In genomic region chr15:40436116-40436891, GRCh38 we compare ENCODE assay signal across 8 cellular contexts. TPM values are rescaled to one million over a fixed set of nuclear protein-coding genes. Genes with fewer than 3 reads are reported as not detected.
A peak's percentile ranks its signal among the peaks of the same experiment; 100 is the strongest.
DNase-seq lines count a peak whose midpoint lies in the region; ATAC-seq, FAIRE-seq and TF ChIP-seq lines count a peak whose summit lies in the region.

No MANE protein-coding gene starts in this region.

- H2AFZ ChIP-seq in Karpas-422 (ENCODE audit: low read length), result no peak overlapping the region

- peak overlapping the region; percentile 21 for H3K4me2 ChIP-seq in Karpas-422 (ENCODE audit: low read depth, low read length, poor library complexity, severe bottlenecking)

- POLR2A ChIA-PET in CD4-positive, alpha-beta T cell (lab: Charles Lee), result no interaction called here

- H3K4me1 ChIP-seq in Karpas-422 (ENCODE audit: low read length), result peaks cover 30% of the 10 kb centered on the region

- peaks cover 41% of the 10 kb centered on the region for H3K27me3 Mint-ChIP-seq in CD4-positive, alpha-beta T cell
- peaks cover 62% of the 10 kb centered on the region for H3K27me3 Mint-ChIP-seq in nephron (ENCODE audit: low read depth)

- no peak for DNase-seq in CD4-positive, alpha-beta T cell
- peak; percentile 44 for DNase-seq in Karpas-422
- peak in 1 of 10 donors; percentile 30 for DNase-seq in dorsolateral prefrontal cortex
- no peak for DNase-seq in GM19239 (ENCODE audit: insufficient read length, low spot score)
- no peak for DNase-seq in stimulated activated CD4-positive, alpha-beta T cell treated with anti-CD3 and anti-CD28 coated beads, Interleukin-4, amount 100 ng/mL, for 4 hours

- CTCF ChIA-PET in CD4-positive, alpha-beta T cell (lab: Charles Lee), result no interaction called here

- no peak overlapping the region for H3K27ac Mint-ChIP-seq in CD4-positive, alpha-beta T cell
- H3K27ac Mint-ChIP-seq in nephron, result peak overlapping the region in 1 of 3 experiments; percentile 69

- H3K36me3 Mint-ChIP-seq in CD4-positive, alpha-beta T cell (ENCODE audit: low read depth), result peaks cover 6% of the 10 kb centered on the region
- no peaks in the 10 kb centered on the region for H3K36me3 Mint-ChIP-seq in nephron (ENCODE audit: low read depth)

- peak overlapping the region; percentile 27; the same call in 1 of the 2 replicates for H3K9ac ChIP-seq in Karpas-422 (ENCODE audit: low read length)

- no peak for FAIRE-seq in GM19239 (lab: Jason Lieb, UNC)

- no peaks in the 10 kb centered on the region for H4K20me1 ChIP-seq in Karpas-422 (ENCODE audit: insufficient read depth, low read depth, low read length)

- H3K4me1 Mint-ChIP-seq in CD4-positive, alpha-beta T cell (ENCODE audit: low read depth), result peaks cover 51% of the 10 kb centered on the region
- H3K4me1 Mint-ChIP-seq in nephron, result peaks cover 32% of the 10 kb centered on the region

- H3K4me3 ChIP-seq in Karpas-422 (ENCODE audit: low read length) (0 out of 2 replicates have a peak overlapping the region, but pooled peaks have one; percentile 0), dorsolateral prefrontal cortex (peak overlapping the region; percentile 21 to 68 (median 48))

- no peaks in the 10 kb centered on the region for H3K79me2 ChIP-seq in Karpas-422 (ENCODE audit: low read length)

- H3K36me3 ChIP-seq in Karpas-422 (ENCODE audit: insufficient read depth, low read length), result no peaks in the 10 kb centered on the region

- no peaks in the 10 kb centered on the region for H3K9me3 Mint-ChIP-seq in CD4-positive, alpha-beta T cell
- no peaks in the 10 kb centered on the region for H3K9me3 Mint-ChIP-seq in nephron

- intact Hi-C loops in CD4-positive, alpha-beta T cell (cut with DNase I, micrococcal nuclease), result no loop called here
- intact Hi-C loops in dorsolateral prefrontal cortex (cut with DNase I), result loop anchor here in 1 of 2 donors (10.0 kb wide), 1 partner anchor 392 kb away; no protein-coding TSS in a partner anchor

- TF ChIP-seq CTCF in CD4-positive, alpha-beta T cell (IDR thresholded peaks at IDR 0.05), result no peak
- TF ChIP-seq CTCF in dorsolateral prefrontal cortex (IDR thresholded peaks at IDR 0.05 in 54 of 56, conservative IDR thresholded peaks at IDR 0.05 in 2 of 56; ENCODE audit: low read depth in 1 of 56, partially characterized antibody in 56 of 56) (no peak), nephron (IDR thresholded peaks at IDR 0.05; ENCODE audit: unreplicated experiment in 3 of 3) (no peak)

- H3K27ac ChIP-seq in CD4-positive, alpha-beta T cell (ENCODE audit: low read depth, low read length), result no peak overlapping the region
- H3K27ac ChIP-seq in Karpas-422 (ENCODE audit: low read length) (no peak overlapping the region), dorsolateral prefrontal cortex (peak overlapping the region in 3 of 59 donors; percentile 6 to 55 (median 44))

- peak overlapping the region; percentile 93 for H3K4me3 Mint-ChIP-seq in CD4-positive, alpha-beta T cell
- H3K4me3 Mint-ChIP-seq in nephron, result peak overlapping the region; percentile 89 to 99 (median 94)

- peaks cover 24% of the 10 kb centered on the region for H3K27me3 ChIP-seq in CD4-positive, alpha-beta T cell (ENCODE audit: control insufficient read depth, insufficient read depth, low read length)
- H3K27me3 ChIP-seq in Karpas-422 (ENCODE audit: low read length), result no peaks in the 10 kb centered on the region
- peaks cover 0 to 12% (median 0%) of the 10 kb centered on the region in 45 donors for H3K27me3 ChIP-seq in dorsolateral prefrontal cortex

- no peaks in the 10 kb centered on the region for H3K9me2 ChIP-seq in Karpas-422 (replicated peaks; ENCODE audit: insufficient read depth, low read length)

- H3K9me3 ChIP-seq in CD4-positive, alpha-beta T cell (ENCODE audit: control insufficient read depth, low read length), result no peaks in the 10 kb centered on the region
- no peaks in the 10 kb centered on the region for H3K9me3 ChIP-seq in Karpas-422 (ENCODE audit: low read length)

- ATAC-seq in CD4-positive, alpha-beta T cell (ENCODE audit: poor library complexity), result no peak
- ATAC-seq in HG03039 (IDR thresholded peaks at IDR 0.05; ENCODE audit: unreplicated experiment) (no peak), GM19455 (IDR thresholded peaks at IDR 0.05; ENCODE audit: unreplicated experiment) (no peak)

RNA-seq across cellular contexts. Expression of gene BAHD1, which starts 4.4 kb away (rescaled TPM):
- 10 to 100 TPM; 20.3 to 21.5 TPM for total RNA-seq in CD4-positive, alpha-beta T cell
- total RNA-seq in Karpas-422 (2014; rRNA removed; shearing (Covaris generic); ENCODE audit: low replicate concordance), result 10.3 and 15.4 TPM in 2 replicates
- 10 to 100 TPM; 16.2 to 33.8 (median 21.3) TPM for total RNA-seq in dorsolateral prefrontal cortex

RNA-seq across cellular contexts. Expression of gene IVD, which starts 30.7 kb away (rescaled TPM):
- 10 to 100 TPM; 30.7 to 31.9 TPM for total RNA-seq in CD4-positive, alpha-beta T cell
- 38.1 and 56.4 TPM in 2 replicates for total RNA-seq in Karpas-422 (2014; rRNA removed; shearing (Covaris generic); ENCODE audit: low replicate concordance)
- total RNA-seq in dorsolateral prefrontal cortex, result 100 to 1,000 TPM in 22 of 120 experiments, 10 to 100 TPM in 98; 64.9 to 126 (median 91.0) TPM

RNA-seq across cellular contexts. Expression of gene CHST14, which starts 34.5 kb away (rescaled TPM):
- total RNA-seq in CD4-positive, alpha-beta T cell, result 1 to 10 TPM; 4.6 to 5.1 TPM
- total RNA-seq in Karpas-422 (2014; rRNA removed; shearing (Covaris generic); ENCODE audit: low replicate concordance), result 8.4 and 11.6 TPM in 2 replicates
- 1 to 10 TPM; 2.2 to 8.4 (median 3.9) TPM for total RNA-seq in dorsolateral prefrontal cortex

RNA-seq across cellular contexts. Expression of gene KNSTRN, which starts 53.8 kb away (rescaled TPM):
- 1 to 10 TPM; 2.8 to 3.0 TPM for total RNA-seq in CD4-positive, alpha-beta T cell
- total RNA-seq in Karpas-422 (2014; rRNA removed; shearing (Covaris generic); ENCODE audit: low replicate concordance), result 34.5 and 43.1 TPM in 2 replicates
- total RNA-seq in dorsolateral prefrontal cortex, result 10 to 100 TPM; 11.7 to 44.5 (median 19.1) TPM
